Comparison of ENCODE assay signal across 25 cellular contexts in genomic region chr17:73654241-73654640, GRCh38. TPM values are rescaled to one million over a fixed set of nuclear protein-coding genes. Genes with fewer than 3 reads are reported as not detected.
"Had no signal": no experiment of that assay in that cellular context is flagged by ENCODE, and none has a peak within 500 bp of the region (broad histone marks: within the 10 kb centered on the region; RNA-seq: fewer than 3 reads in every experiment).

No MANE protein-coding gene starts in this region.

- DNase-seq: heart left ventricle; hypothalamus; immature natural killer cell; left ventricle myocardium inferior; lower lobe of right lung; mesendoderm; naive B cell; natural killer cell; nephron progenitor cell; occipital lobe; stimulated activated CD4-positive, alpha-beta T cell treated with anti-CD3 and anti-CD28 coated beads, Interleukin-12 subunit alpha, Interleukin-12 subunit beta, amount 100 ng/mL, for 4 hours; stimulated activated CD4-positive, alpha-beta T cell treated with anti-CD3 and anti-CD28 coated beads, Interleukin-2, amount 100 ng/mL, for 48 hours; stimulated activated CD4-positive, alpha-beta T cell treated with anti-CD3 and anti-CD28 coated beads, Interleukin-4, amount 100 ng/mL, for 4 hours; stimulated activated naive CD4-positive, alpha-beta T cell; tibial artery; uterus had no signal

- H3K4me1 ChIP-seq: left ventricle myocardium inferior, lower lobe of right lung, psoas muscle, tibial artery, uterus had no signal

- H3K36me3 ChIP-seq: heart left ventricle, left ventricle myocardium inferior, lower lobe of right lung, neural progenitor cell, neutrophil, suprapubic skin, thoracic aorta, tibial artery, uterus had no signal

- FAIRE-seq: islet of Langerhans had no signal

- H3K27ac ChIP-seq: heart left ventricle, left ventricle myocardium inferior, lower lobe of right lung, neural progenitor cell, neutrophil, parathyroid adenoma, psoas muscle, skin epidermis, suprapubic skin, thoracic aorta, tibial artery, uterus had no signal

- ATAC-seq: heart left ventricle, lower lobe of right lung, natural killer cell, psoas muscle, sciatic nerve had no signal

- H3K9me3 ChIP-seq: neutrophil, psoas muscle, suprapubic skin, uterus had no signal

- H3K4me3 ChIP-seq: heart left ventricle, left ventricle myocardium inferior, lower lobe of right lung, neural progenitor cell, psoas muscle, skin epidermis, suprapubic skin, thoracic aorta, tibial artery, uterus had no signal

- H3K4me2 ChIP-seq: neural progenitor cell had no signal

- H3K27me3 ChIP-seq: uterus had no signal

RNA-seq across cellular contexts. Expression of gene SDK2, which starts 10.0 kb away (rescaled TPM):
- polyA plus RNA-seq: immature natural killer cell had no signal
